8 cellular contexts compared by ENCODE assay signal in genomic region chr9:133356391-133357091, GRCh38. TPM values are rescaled to one million over a fixed set of nuclear protein-coding genes. Genes with fewer than 3 reads are reported as not detected.
DNase-seq lines count a peak whose midpoint lies in the region; ATAC-seq and TF ChIP-seq lines count a peak whose summit lies in the region.

SURF1 (minus strand) TSS chr9:133356487; CDS start chr9:133356453, 34 bp downstream.
SURF2 (plus strand) TSS chr9:133356550; CDS start chr9:133356593, 43 bp downstream.

- intact Hi-C loops in PC-3 (cut with micrococcal nuclease): loop anchor here (5.0 kb wide), 1 partner anchor 131 kb away; no protein-coding TSS in a partner anchor

- H3K27ac ChIP-seq in PC-3 (ENCODE audit: low read length): no peak within 1 kb of the TSS
- H3K27ac ChIP-seq in esophagus (ENCODE audit: low read depth in 2 of 2, low read length in 1 of 2): peak within 1 kb of the TSS; percentile 77 to 80
- peak within 1 kb of the TSS; percentile 1 for H3K27ac ChIP-seq in muscle layer of duodenum (ENCODE audit: low read length)

- H3K36me3 ChIP-seq in PC-3 (ENCODE audit: low read depth, low read length): peaks cover 12% of the 10 kb centered on the region
- H3K36me3 ChIP-seq in esophagus (ENCODE audit: control insufficient read depth in 2 of 2, insufficient read depth in 2 of 2, low read length in 1 of 2): peaks cover 4 to 47% of the 10 kb centered on the region in 2 donors
- H3K36me3 ChIP-seq in muscle layer of duodenum (ENCODE audit: control insufficient read depth in 1 of 2, insufficient read depth in 2 of 2, low read length in 2 of 2): peaks cover 30 to 41% of the 10 kb centered on the region in 2 donors

- H4K20me1 ChIP-seq in PC-3 (ENCODE audit: low read length): 0 out of 2 replicates have a peak, but pooled peaks cover 4% of the 10 kb centered on the region

- peaks cover 39% of the 10 kb centered on the region for H3K79me2 ChIP-seq in PC-3 (ENCODE audit: low read length)

- DNase-seq in AML-193 (lab: John Stamatoyannopoulos, UW) (peak; percentile 67 to 71), HK-2 (ENCODE audit: unreplicated experiment) (peak; percentile 82), PC-3 (peak; percentile 74)
- peak; percentile 92 for DNase-seq in activated T-cell treated with anti-CD3 and anti-CD28 coated beads, Interleukin-2, amount 50 U/mL, for 1 hour
- peak; percentile 77 to 79 for DNase-seq in stimulated activated CD8-positive, alpha-beta memory T cell treated with anti-CD3 and anti-CD28 coated beads, Interleukin-7, amount 100 ng/mL, for 1 hour (ENCODE audit: low read depth in 2 of 2)

- H3K4me2 ChIP-seq in PC-3 (ENCODE audit: low read length): peak within 1 kb of the TSS; percentile 86

- ATAC-seq in PC-3: peak; percentile 76

- no TSS peak for BruUV-seq in PC-3 (replicated peaks; lab: Mats Ljungman, UMichigan)

- H2AFZ ChIP-seq in PC-3 (ENCODE audit: low read length): peak within 1 kb of the TSS; percentile 61; the same call in 1 of the 2 replicates

- peaks cover 7% of the 10 kb centered on the region for H3F3A ChIP-seq in PC-3 (ENCODE audit: low read length, unreplicated experiment)

- peak; percentile 90 for TF ChIP-seq POLR2A in GM19099 (IDR thresholded peaks at IDR 0.05; ENCODE audit: extremely low read depth, insufficient read length, low read depth)

- CTCF ChIA-PET in PC-3 (lab: Charles Lee): interaction anchor here (0.7 to 1.0 kb wide), 2 partner anchors 69 to 129 kb away, joined by 3 to 8 read pairs; no protein-coding TSS in a partner anchor

- H3K9me3 ChIP-seq in PC-3 (ENCODE audit: low read length) (no peaks in the 10 kb centered on the region), esophagus (ENCODE audit: control insufficient read depth in 2 of 2, insufficient read depth in 1 of 2, low read depth in 1 of 2, low read length in 1 of 2) (no peaks in the 10 kb centered on the region), muscle layer of duodenum (ENCODE audit: control insufficient read depth in 1 of 2, low read length in 2 of 2) (no peaks in the 10 kb centered on the region)

- H3K9ac ChIP-seq in PC-3 (ENCODE audit: low read length): peak within 1 kb of the TSS; percentile 79

- H3K9me2 ChIP-seq in PC-3 (replicated peaks; ENCODE audit: low read length): no peaks in the 10 kb centered on the region

- H3K4me1 ChIP-seq in PC-3 (ENCODE audit: insufficient read depth, low read length) (peaks cover 11% of the 10 kb centered on the region), esophagus (ENCODE audit: control insufficient read depth in 2 of 2, insufficient read depth in 2 of 2, low read length in 1 of 2) (peaks cover 4 to 26% of the 10 kb centered on the region in 2 donors), muscle layer of duodenum (ENCODE audit: control insufficient read depth in 1 of 2, insufficient read depth in 2 of 2, low read length in 2 of 2) (peaks cover 12 to 38% of the 10 kb centered on the region in 2 donors)

- no peaks in the 10 kb centered on the region for H3K27me3 ChIP-seq in PC-3 (ENCODE audit: low read length)
- H3K27me3 ChIP-seq in esophagus (ENCODE audit: control insufficient read depth in 1 of 2, insufficient read depth in 2 of 2, low read length in 2 of 2): no peaks in the 10 kb centered on the region
- no peaks in the 10 kb centered on the region for H3K27me3 ChIP-seq in muscle layer of duodenum (ENCODE audit: low read depth, low read length)

- 1% methylated on average over 61 to 78 of the region's 78 CpGs for WGBS in esophagus, 2 donors

- POLR2A ChIA-PET in PC-3 (lab: Charles Lee; ENCODE audit: unreplicated experiment): interaction anchor here (1.1 kb wide), 1 partner anchor 10 kb away, joined by 4 read pairs; no protein-coding TSS in a partner anchor

- TF ChIP-seq CTCF in PC-3 (conservative IDR thresholded peaks at IDR 0.05; ENCODE audit: low read depth, low read length): no peak

- H3K4me3 ChIP-seq in PC-3 (ENCODE audit: low read length): peak within 1 kb of the TSS; percentile 89
- H3K4me3 ChIP-seq in esophagus (ENCODE audit: low read depth in 1 of 2, low read length in 2 of 2): peak within 1 kb of the TSS; percentile 68 to 86
- peak within 1 kb of the TSS; percentile 60 to 82 for H3K4me3 ChIP-seq in muscle layer of duodenum (ENCODE audit: low read depth in 1 of 2, low read length in 2 of 2)

RNA-seq across cellular contexts. Expression of gene SURF1, which starts in this region (rescaled TPM):
- 15.7 and 28.1 TPM in 2 replicates for total RNA-seq in PC-3 (2014; rRNA removed)
- polyA plus RNA-seq in esophagus: 10 to 100 TPM; 34.2 to 41.2 TPM

RNA-seq across cellular contexts. Expression of gene SURF2, which starts in this region (rescaled TPM):
- 103 and 134 TPM in 2 replicates for total RNA-seq in PC-3 (2014; rRNA removed)
- 10 to 100 TPM; 32.9 to 36.4 TPM for polyA plus RNA-seq in esophagus
